Comparison of ENCODE assay signal across 11 cellular contexts in genomic region chr9:137502008-137502913, GRCh38. TPM values are rescaled to one million over a fixed set of nuclear protein-coding genes. Genes with fewer than 3 reads are reported as not detected.
DNase-seq lines count a peak whose midpoint lies in the region; ATAC-seq and TF ChIP-seq lines count a peak whose summit lies in the region.
"Had no signal": no experiment of that assay in that cellular context is flagged by ENCODE, and none has a peak within 500 bp of the region (broad histone marks: within the 10 kb centered on the region; RNA-seq: fewer than 3 reads in every experiment).

No MANE protein-coding gene starts in this region.

- POLR2A ChIA-PET in activated CD8-positive, alpha-beta T cell treated with anti-CD3 and anti-CD28 coated beads, Interleukin-2, amount 10 ng/mL, durations not matched to agents 7 days and 5 days (lab: Charles Lee), result no interaction called here
- POLR2A ChIA-PET in OCI-LY7 (lab: Charles Lee), result no interaction called here

- H3K27me3 ChIP-seq in MG63, result no peaks in the 10 kb centered on the region
- H3K27me3 ChIP-seq: upper lobe of right lung had no signal

- DNase-seq in NCI-H2171 treated with DMSO at 0.1 percent for 48 hours (lab: John Stamatoyannopoulos, UW) (peak; percentile 52), NCI-H2171 (lab: John Stamatoyannopoulos, UW) (no peak), HPDE6-E6E7 (ENCODE audit: extremely low spot score) (peak; percentile 55), nephron progenitor cell (no peak), MG63 (no peak), ecto neural progenitor cell (ENCODE audit: low spot score) (no peak), OCI-LY7 (ENCODE audit: low spot score) (no peak)
- DNase-seq in activated CD8-positive, alpha-beta T cell treated with anti-CD3 and anti-CD28 coated beads, Interleukin-2, amount 10 ng/mL, durations not matched to agents 7 days and 5 days, result no peak
- DNase-seq: IMR-90, upper lobe of right lung had no signal

- peaks cover 8% of the 10 kb centered on the region for H3K36me3 Mint-ChIP-seq in activated CD8-positive, alpha-beta T cell treated with anti-CD3 and anti-CD28 coated beads, Interleukin-2, amount 10 ng/mL, durations not matched to agents 7 days and 5 days (ENCODE audit: low read depth)
- H3K36me3 Mint-ChIP-seq in nephron progenitor cell (ENCODE audit: low read depth), result peaks cover 19% of the 10 kb centered on the region

- no peaks in the 10 kb centered on the region for H3K36me3 ChIP-seq in MG63
- H3K36me3 ChIP-seq in OCI-LY7 (ENCODE audit: insufficient read depth, low read length), result no peaks in the 10 kb centered on the region
- H3K36me3 ChIP-seq: upper lobe of right lung had no signal

- H2AFZ ChIP-seq in OCI-LY7 (ENCODE audit: low read length), result no peak overlapping the region

- no peak for ATAC-seq in activated CD8-positive, alpha-beta T cell treated with anti-CD3 and anti-CD28 coated beads, Interleukin-2, amount 10 ng/mL, durations not matched to agents 7 days and 5 days

- TF ChIP-seq CTCF in nephron progenitor cell (IDR thresholded peaks at IDR 0.05) (no peak), OCI-LY7 (conservative IDR thresholded peaks at IDR 0.05; ENCODE audit: low read length) (no peak)

- BruUV-seq in OCI-LY7 (replicated peaks; lab: Mats Ljungman, UMichigan), result no TSS peak

- intact Hi-C loops in OCI-LY7 (cut with micrococcal nuclease; ENCODE audit: unreplicated experiment), result no loop called here

- CTCF ChIA-PET in activated CD8-positive, alpha-beta T cell treated with anti-CD3 and anti-CD28 coated beads, Interleukin-2, amount 10 ng/mL, durations not matched to agents 7 days and 5 days (lab: Charles Lee), result no interaction called here
- CTCF ChIA-PET in OCI-LY7 (lab: Charles Lee; ENCODE audit: unreplicated experiment), result no interaction called here

- H3K27ac ChIP-seq in OCI-LY7 (ENCODE audit: low read depth, low read length, poor library complexity, severe bottlenecking), result no peak overlapping the region
- H3K27ac ChIP-seq: epithelial cell of prostate, upper lobe of right lung had no signal

- no peaks in the 10 kb centered on the region for H3K9me2 ChIP-seq in OCI-LY7 (ENCODE audit: insufficient read depth, low read length)

- H3K4me1 Mint-ChIP-seq in activated CD8-positive, alpha-beta T cell treated with anti-CD3 and anti-CD28 coated beads, Interleukin-2, amount 10 ng/mL, durations not matched to agents 7 days and 5 days (ENCODE audit: low read depth), result peaks cover 4% of the 10 kb centered on the region
- no peaks in the 10 kb centered on the region for H3K4me1 Mint-ChIP-seq in nephron progenitor cell

- no peak overlapping the region for H3K4me2 ChIP-seq in OCI-LY7 (ENCODE audit: low read length)

- H3K27me3 Mint-ChIP-seq in activated CD8-positive, alpha-beta T cell treated with anti-CD3 and anti-CD28 coated beads, Interleukin-2, amount 10 ng/mL, durations not matched to agents 7 days and 5 days (ENCODE audit: low read depth), result no peaks in the 10 kb centered on the region
- H3K27me3 Mint-ChIP-seq in nephron progenitor cell (ENCODE audit: low read depth, poor library complexity), result peaks cover 29% of the 10 kb centered on the region

- no peaks in the 10 kb centered on the region for H3K4me1 ChIP-seq in OCI-LY7 (ENCODE audit: insufficient read depth, low read length, poor library complexity, severe bottlenecking)
- H3K4me1 ChIP-seq: upper lobe of right lung had no signal

- H3K4me3 ChIP-seq in MG63 (no peak overlapping the region), OCI-LY7 (ENCODE audit: low read depth, low read length, poor library complexity, severe bottlenecking) (no peak overlapping the region)
- H3K4me3 ChIP-seq: upper lobe of right lung had no signal

- no peaks in the 10 kb centered on the region for H3K9me3 ChIP-seq in MG63
- no peaks in the 10 kb centered on the region for H3K9me3 ChIP-seq in OCI-LY7 (ENCODE audit: low read length)
- H3K9me3 ChIP-seq: upper lobe of right lung had no signal

- peak overlapping the region; percentile 57 for H3K27ac Mint-ChIP-seq in activated CD8-positive, alpha-beta T cell treated with anti-CD3 and anti-CD28 coated beads, Interleukin-2, amount 10 ng/mL, durations not matched to agents 7 days and 5 days
- peak overlapping the region; percentile 95 for H3K27ac Mint-ChIP-seq in nephron progenitor cell

- no peaks in the 10 kb centered on the region for H4K20me1 ChIP-seq in OCI-LY7 (ENCODE audit: insufficient read depth, low read length)

- peaks cover 5% of the 10 kb centered on the region for H3K9me3 Mint-ChIP-seq in activated CD8-positive, alpha-beta T cell treated with anti-CD3 and anti-CD28 coated beads, Interleukin-2, amount 10 ng/mL, durations not matched to agents 7 days and 5 days (ENCODE audit: insufficient read depth)
- H3K9me3 Mint-ChIP-seq in nephron progenitor cell, result peaks cover 43% of the 10 kb centered on the region

- H3K79me2 ChIP-seq in OCI-LY7 (ENCODE audit: insufficient read depth, low read depth, low read length), result no peaks in the 10 kb centered on the region

- peak overlapping the region; percentile 48 for H3K4me3 Mint-ChIP-seq in activated CD8-positive, alpha-beta T cell treated with anti-CD3 and anti-CD28 coated beads, Interleukin-2, amount 10 ng/mL, durations not matched to agents 7 days and 5 days
- no peak overlapping the region for H3K4me3 Mint-ChIP-seq in nephron progenitor cell

RNA-seq across cellular contexts. Expression of gene NSMF, which starts 43.1 kb away (rescaled TPM):
- 10 to 100 TPM; 55.0 to 59.0 TPM for total RNA-seq in activated CD8-positive, alpha-beta T cell treated with anti-CD3 and anti-CD28 coated beads, Interleukin-2, amount 10 ng/mL, durations not matched to agents 7 days and 5 days
- total RNA-seq in MG63 (2014; rRNA removed; shearing (Covaris generic); ENCODE audit: low replicate concordance), result 21.7 and 29.1 TPM in 2 replicates
- 15.8 and 20.3 TPM in 2 replicates for total RNA-seq in OCI-LY7 (2014; rRNA removed; shearing (Covaris generic))
- total RNA-seq in OCI-LY7 (2022), result 29.0 and 29.8 TPM in 2 replicates

RNA-seq across cellular contexts. Expression of gene PNPLA7, which starts 47.9 kb away (rescaled TPM):
- 1 to 10 TPM; 3.4 to 3.7 TPM for total RNA-seq in activated CD8-positive, alpha-beta T cell treated with anti-CD3 and anti-CD28 coated beads, Interleukin-2, amount 10 ng/mL, durations not matched to agents 7 days and 5 days
- not detected in 2 replicates for total RNA-seq in MG63 (2014; rRNA removed; shearing (Covaris generic); ENCODE audit: low replicate concordance)
- total RNA-seq in OCI-LY7 (2014; rRNA removed; shearing (Covaris generic)), result 0.80 and 1.5 TPM in 2 replicates
- 8.5 and 10.2 TPM in 2 replicates for total RNA-seq in OCI-LY7 (2022)

RNA-seq across cellular contexts. Expression of gene MRPL41, which starts 49.4 kb away (rescaled TPM):
- total RNA-seq in activated CD8-positive, alpha-beta T cell treated with anti-CD3 and anti-CD28 coated beads, Interleukin-2, amount 10 ng/mL, durations not matched to agents 7 days and 5 days, result 10 to 100 TPM; 51.4 to 55.5 TPM
- 57.4 and 62.2 TPM in 2 replicates for total RNA-seq in MG63 (2014; rRNA removed; shearing (Covaris generic); ENCODE audit: low replicate concordance)
- total RNA-seq in OCI-LY7 (2014; rRNA removed; shearing (Covaris generic)), result 26.4 and 38.3 TPM in 2 replicates
- 29.3 and 34.8 TPM in 2 replicates for total RNA-seq in OCI-LY7 (2022)

Comparison
In these comparisons a context has a peak if more than half of its experiments do, and no peak if none do; other contexts are left out.
1. DNase-seq: peak in NCI-H2171 treated with DMSO at 0.1 percent for 48 hours (single experiment) and HPDE6-E6E7 (single experiment); none in NCI-H2171 (single experiment), activated CD8-positive, alpha-beta T cell treated with anti-CD3 and anti-CD28 coated beads, Interleukin-2, amount 10 ng/mL, durations not matched to agents 7 days and 5 days (single experiment), nephron progenitor cell (single experiment), MG63 (single experiment), ecto neural progenitor cell (single experiment) and OCI-LY7 (single experiment).